16 cellular contexts compared by ENCODE assay signal in the genomic region with DNA sequence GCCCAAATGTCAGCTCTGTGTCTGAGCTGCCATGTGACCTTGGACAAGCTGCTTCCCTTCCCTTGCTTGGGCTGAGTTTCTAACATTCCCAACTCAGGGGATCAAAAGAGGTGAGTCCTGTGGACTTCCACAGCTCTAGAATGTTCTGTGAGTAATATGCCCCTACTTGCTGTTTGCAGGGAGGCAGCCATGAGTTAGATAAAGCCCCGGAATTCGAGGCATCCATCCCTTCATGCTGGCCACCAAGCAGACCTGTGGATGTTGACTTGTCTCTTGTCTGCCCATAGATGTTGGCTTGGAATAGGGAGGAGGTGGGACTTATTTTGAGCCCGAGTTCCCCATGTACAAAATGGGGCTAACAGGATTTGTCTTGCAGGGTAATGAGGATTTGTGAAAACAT. TPM values are rescaled to one million over a fixed set of nuclear protein-coding genes. Genes with fewer than 3 reads are reported as not detected.
DNase-seq lines count a peak whose midpoint lies in the region; ATAC-seq, FAIRE-seq and TF ChIP-seq lines count a peak whose summit lies in the region.
"Had no signal": no experiment of that assay in that cellular context is flagged by ENCODE, and none has a peak within 500 bp of the region (broad histone marks: within the 10 kb centered on the region; RNA-seq: fewer than 3 reads in every experiment).

No MANE protein-coding gene starts in this region.

- H3K27ac Mint-ChIP-seq in endodermal cell = no peak overlapping the region

- no peaks in the 10 kb centered on the region for H3K36me3 ChIP-seq in cardiac muscle cell
- no peaks in the 10 kb centered on the region for H3K36me3 ChIP-seq in heart left ventricle
- H3K36me3 ChIP-seq in endodermal cell (ENCODE audit: control insufficient read depth, insufficient read depth, low read length) = peaks cover 7% of the 10 kb centered on the region
- no peaks in the 10 kb centered on the region for H3K36me3 ChIP-seq in pancreas
- H3K36me3 ChIP-seq in Karpas-422 (ENCODE audit: insufficient read depth, low read length) = no peaks in the 10 kb centered on the region

- H3K4me3 Mint-ChIP-seq in endodermal cell = no peak overlapping the region
- H3K4me3 Mint-ChIP-seq: CD14-positive monocyte had no signal

- H3K9me2 ChIP-seq in Karpas-422 (replicated peaks; ENCODE audit: insufficient read depth, low read length) = no peaks in the 10 kb centered on the region

- FAIRE-seq in pancreas (lab: Jason Lieb, UNC) = no peak
- FAIRE-seq: A204.1, GM18507, HTR-8/SVneo had no signal

- WGBS in heart left ventricle, 4 donors = 82 to 92% (median 86%) methylated on average over 3 of the region's 3 CpGs
- 91 to 94% methylated on average over 3 of the region's 3 CpGs for WGBS in endodermal cell (ENCODE audit: insufficient coverage in 1 of 2, insufficient read length in 1 of 2), 2 experiments
- WGBS in pancreas, 2 donors = 61 to 74% methylated on average over 3 of the region's 3 CpGs

- H3K4me3 ChIP-seq in cardiac muscle cell (no peak overlapping the region), heart left ventricle (no peak overlapping the region), endodermal cell (ENCODE audit: low read length) (no peak overlapping the region), pancreas (no peak overlapping the region), Karpas-422 (ENCODE audit: low read length) (no peak overlapping the region)

- peak overlapping the region; percentile 75 for H3K27ac ChIP-seq in cardiac muscle cell
- H3K27ac ChIP-seq in heart left ventricle = no peak overlapping the region
- no peak overlapping the region for H3K27ac ChIP-seq in endodermal cell (ENCODE audit: low read depth, low read length)
- peak overlapping the region in 3 of 4 donors; percentile 38 to 97 (median 94) for H3K27ac ChIP-seq in pancreas
- H3K27ac ChIP-seq in Karpas-422 (ENCODE audit: low read length) = no peak overlapping the region

- H3K9ac ChIP-seq in endodermal cell (ENCODE audit: extremely low read depth, low read length, poor library complexity, severe bottlenecking) (no peak overlapping the region), Karpas-422 (ENCODE audit: low read length) (no peak overlapping the region)

- DNase-seq in cardiac muscle cell (ENCODE audit: low read depth in 1 of 2, low spot score in 1 of 2) = no peak
- no peak for DNase-seq in heart left ventricle
- peak; percentile 61 for DNase-seq in endodermal cell
- no peak for DNase-seq in pancreas
- no peak for DNase-seq in mucosa of gallbladder (ENCODE audit: low spot score)
- no peak for DNase-seq in Karpas-422
- DNase-seq in sciatic nerve (ENCODE audit: low spot score) = no peak
- DNase-seq in stimulated activated CD4-positive, alpha-beta T cell treated with anti-CD3 and anti-CD28 coated beads, Interleukin-4, amount 100 ng/mL, for 24 hours = no peak
- DNase-seq: Calu3, NCI-H1048, NCI-H146 had no signal

- no peaks in the 10 kb centered on the region for H3K27me3 ChIP-seq in cardiac muscle cell
- H3K27me3 ChIP-seq in heart left ventricle = no peaks in the 10 kb centered on the region
- no peaks in the 10 kb centered on the region for H3K27me3 ChIP-seq in endodermal cell (ENCODE audit: control insufficient read depth, insufficient read depth, low read length, poor library complexity, severe bottlenecking)
- H3K27me3 ChIP-seq in pancreas = no peaks in the 10 kb centered on the region
- no peaks in the 10 kb centered on the region for H3K27me3 ChIP-seq in Karpas-422 (ENCODE audit: low read length)

- H3K9me3 Mint-ChIP-seq in endodermal cell = peaks cover 4% of the 10 kb centered on the region
- H3K9me3 Mint-ChIP-seq: CD14-positive monocyte had no signal

- TF ChIP-seq CTCF in cardiac muscle cell (IDR thresholded peaks at IDR 0.05; ENCODE audit: low read depth, low read length) = no peak
- no peak for TF ChIP-seq CTCF in heart left ventricle (IDR thresholded peaks at IDR 0.05)
- no peak for TF ChIP-seq CTCF in endodermal cell (conservative IDR thresholded peaks at IDR 0.05)
- no peak for TF ChIP-seq CTCF in pancreas (IDR thresholded peaks at IDR 0.05)

- no peak overlapping the region for H3K4me2 ChIP-seq in Karpas-422 (ENCODE audit: low read depth, low read length, poor library complexity, severe bottlenecking)

- ATAC-seq in heart left ventricle (no peak), pancreas (no peak), sciatic nerve (no peak)
- ATAC-seq: HCT116 had no signal

- H3K9me3 ChIP-seq in cardiac muscle cell (ENCODE audit: low read depth) = no peaks in the 10 kb centered on the region
- H3K9me3 ChIP-seq in heart left ventricle = no peaks in the 10 kb centered on the region
- no peaks in the 10 kb centered on the region for H3K9me3 ChIP-seq in endodermal cell (ENCODE audit: control insufficient read depth, low read length)
- no peaks in the 10 kb centered on the region for H3K9me3 ChIP-seq in pancreas
- H3K9me3 ChIP-seq in Karpas-422 (ENCODE audit: low read length) = no peaks in the 10 kb centered on the region

- H3K4me1 Mint-ChIP-seq in endodermal cell = peaks cover 62% of the 10 kb centered on the region

- TF ChIP-seq POLR2A in heart left ventricle (IDR thresholded peaks at IDR 0.05) = no peak

- no peaks in the 10 kb centered on the region for H3K27me3 Mint-ChIP-seq in endodermal cell (ENCODE audit: insufficient read depth)

- H4K20me1 ChIP-seq in Karpas-422 (ENCODE audit: insufficient read depth, low read depth, low read length) = no peaks in the 10 kb centered on the region

- intact Hi-C loops in heart left ventricle (cut with DNase I) = loop anchor here in 5 of 10 donors (5.0 to 10.0 kb wide), 5 partner anchors 35 to 110 kb away; a partner anchor contains a TSS
- intact Hi-C loops in pancreas (cut with DNase I) = no loop called here
- intact Hi-C loops in sciatic nerve (cut with DNase I) = no loop called here

- H2AFZ ChIP-seq in Karpas-422 (ENCODE audit: low read length) = no peak overlapping the region

- H3K36me3 Mint-ChIP-seq in endodermal cell (ENCODE audit: low read depth) = peaks cover 9% of the 10 kb centered on the region

- H3K4me1 ChIP-seq in cardiac muscle cell (ENCODE audit: low read depth) (peaks cover 28% of the 10 kb centered on the region), heart left ventricle (peaks cover 0 to 56% (median 29%) of the 10 kb centered on the region in 12 donors), endodermal cell (ENCODE audit: control insufficient read depth, insufficient read depth, low read length) (peaks cover 18% of the 10 kb centered on the region), pancreas (peaks cover 18 to 48% (median 42%) of the 10 kb centered on the region in 3 donors), Karpas-422 (ENCODE audit: low read length) (peaks cover 9% of the 10 kb centered on the region)

- no peaks in the 10 kb centered on the region for H3K79me2 ChIP-seq in Karpas-422 (ENCODE audit: low read length)

RNA-seq across cellular contexts. Expression of a gene that starts 36.2 kb away (rescaled TPM):
- 19.8 and 29.0 TPM in 2 replicates for total RNA-seq in cardiac muscle cell
- 13.8 and 15.7 TPM in 2 replicates for polyA plus RNA-seq in cardiac muscle cell
- 10 to 100 TPM in 3 of 9 donors, 1 to 10 TPM in 6; 6.1 to 31.1 (median 7.5) TPM for total RNA-seq in heart left ventricle
- 1 to 10 TPM; 6.3 to 8.0 TPM for polyA plus RNA-seq in heart left ventricle
- total RNA-seq in endodermal cell = 10 to 100 TPM; 33.7 to 46.3 TPM
- polyA plus RNA-seq in endodermal cell (2013, experiment 1 of 2) = 18.3 TPM
- polyA plus RNA-seq in endodermal cell (2013, experiment 2 of 2) = 18.3 TPM
- 100 to 1,000 TPM in 4 of 6 donors, 10 to 100 TPM in 2; 68.2 to 134 (median 103) TPM for total RNA-seq in pancreas
- 100 to 1,000 TPM in 1 of 2 donors, 10 to 100 TPM in 1; 98.3 to 139 TPM for polyA plus RNA-seq in pancreas
- total RNA-seq in mucosa of gallbladder = 60.2 TPM
- total RNA-seq in Karpas-422 (2014; rRNA removed; shearing (Covaris generic); ENCODE audit: low replicate concordance) = 0.32 and 0.52 TPM in 2 replicates
- total RNA-seq in sciatic nerve = 82.2 TPM

Comparison
In these comparisons a context has a peak if more than half of its experiments do, and no peak if none do; other contexts are left out.
1. H3K27ac ChIP-seq: peak in cardiac muscle cell (single experiment) and pancreas (3 of 4); none in heart left ventricle (0 of 12), endodermal cell (single experiment) and Karpas-422 (single experiment).